In genomic region chr13:79492313-79492798, GRCh38 we compare ENCODE assay signal across 8 cellular contexts. TPM values are rescaled to one million over a fixed set of nuclear protein-coding genes. Genes with fewer than 3 reads are reported as not detected.
DNase-seq lines count a peak whose midpoint lies in the region; ATAC-seq and TF ChIP-seq lines count a peak whose summit lies in the region.

No MANE protein-coding gene starts in this region.

- peaks cover 4% of the 10 kb centered on the region for H3K9me3 Mint-ChIP-seq in type B pancreatic cell

- peak overlapping the region; percentile 39 for H3K4me3 Mint-ChIP-seq in type B pancreatic cell

- H3K27me3 Mint-ChIP-seq in type B pancreatic cell = no peaks in the 10 kb centered on the region

- peaks cover 8% of the 10 kb centered on the region for H3K36me3 Mint-ChIP-seq in type B pancreatic cell

- H3K4me1 Mint-ChIP-seq in type B pancreatic cell (ENCODE audit: unreplicated experiment) = peaks cover 34% of the 10 kb centered on the region

- ATAC-seq in Right ventricle myocardium superior (ENCODE audit: poor library complexity) = peak; percentile 42

- no peak for DNase-seq in Right ventricle myocardium superior
- no peak for DNase-seq in cardiac septum (ENCODE audit: low spot score)
- peak; percentile 43 to 51 for DNase-seq in activated T-cell treated with anti-CD3 and anti-CD28 coated beads, Interleukin-2, amount 50 U/mL, for 48 hours
- DNase-seq in iris pigment epithelial cell (ENCODE audit: low read depth) = peak; percentile 60
- no peak for DNase-seq in type B pancreatic cell (ENCODE audit: extremely low spot score, unreplicated experiment)
- no peak for DNase-seq in putamen (ENCODE audit: low spot score)
- DNase-seq in D341Med (ENCODE audit: low spot score) = no peak
- DNase-seq in GM13976 (ENCODE audit: low spot score) = no peak

- TF ChIP-seq CTCF in type B pancreatic cell (conservative IDR thresholded peaks at IDR 0.05) = no peak
- no peak for TF ChIP-seq CTCF in GM13976 (IDR thresholded peaks at IDR 0.05; ENCODE audit: borderline replicate concordance, control extremely low read depth, extremely low read depth, insufficient read depth, missing control alignments)

- intact Hi-C loops in Right ventricle myocardium superior (cut with DNase I) (no loop called here), cardiac septum (cut with DNase I) (loop anchor here (5.0 kb wide), 1 partner anchor 35 kb away; no protein-coding TSS in a partner anchor)

- peak overlapping the region; percentile 86 for H3K27ac Mint-ChIP-seq in type B pancreatic cell

- in situ Hi-C loops in GM13976 (cut with MboI; ENCODE audit: low sequenced_read_pairs, unreplicated experiment) = no loop called here

RNA-seq across cellular contexts. Expression of gene NDFIP2, which starts 11.4 kb away (rescaled TPM):
- 33.9 TPM for total RNA-seq in Right ventricle myocardium superior
- total RNA-seq in cardiac septum = 26.9 TPM
- 41.7 and 97.5 TPM in 2 replicates for total RNA-seq in type B pancreatic cell (ENCODE audit: low replicate concordance)

Comparison
In these comparisons a context has a peak if more than half of its experiments do, and no peak if none do; other contexts are left out.
1. DNase-seq: peak in activated T-cell treated with anti-CD3 and anti-CD28 coated beads, Interleukin-2, amount 50 U/mL, for 48 hours (2 of 2) and iris pigment epithelial cell (single experiment); none in Right ventricle myocardium superior (single experiment), cardiac septum (single experiment), type B pancreatic cell (single experiment), putamen (single experiment), D341Med (single experiment) and GM13976 (single experiment).